ENCODE assay signal across 20 cellular contexts in the genomic region with DNA sequence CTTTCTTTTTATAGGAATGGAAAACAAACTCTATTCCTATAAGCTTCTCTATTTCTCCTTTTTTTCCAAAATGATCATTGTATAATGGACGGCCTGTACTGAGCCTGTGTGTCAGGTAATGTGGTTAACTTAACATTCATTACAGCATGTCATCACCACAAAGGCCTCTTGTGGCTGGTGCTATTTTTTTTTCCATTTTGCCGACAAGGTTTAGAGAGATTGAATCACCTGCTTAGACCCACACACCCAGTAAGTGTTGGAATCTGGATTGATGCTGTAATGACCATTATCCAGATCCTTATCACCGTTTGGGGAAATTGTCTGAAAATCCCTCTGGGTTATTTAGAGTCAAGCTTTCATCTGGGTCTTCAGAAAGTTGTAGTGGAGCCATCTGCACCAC. TPM values are rescaled to one million over a fixed set of nuclear protein-coding genes. Genes with fewer than 3 reads are reported as not detected.
DNase-seq lines count a peak whose midpoint lies in the region; ATAC-seq and FAIRE-seq lines count a peak whose summit lies in the region.
"Had no signal": no experiment of that assay in that cellular context is flagged by ENCODE, and none has a peak within 500 bp of the region (broad histone marks: within the 10 kb centered on the region; RNA-seq: fewer than 3 reads in every experiment).

No MANE protein-coding gene starts in this region.

- no peaks in the 10 kb centered on the region for H3K27me3 Mint-ChIP-seq in activated T-cell treated with anti-CD3 and anti-CD28 coated beads, Interleukin-2, amount 50 U/mL, for 72 hours (ENCODE audit: low read depth)

- H3K4me3 Mint-ChIP-seq in activated T-cell treated with anti-CD3 and anti-CD28 coated beads, Interleukin-2, amount 50 U/mL, for 72 hours, result no peak overlapping the region
- H3K4me3 Mint-ChIP-seq: CD14-positive monocyte; CD4-positive, alpha-beta memory T cell; HFFc6 had no signal

- H3K27ac Mint-ChIP-seq in activated T-cell treated with anti-CD3 and anti-CD28 coated beads, Interleukin-2, amount 50 U/mL, for 72 hours, result peak overlapping the region; percentile 13
- H3K27ac Mint-ChIP-seq: CD14-positive monocyte; CD4-positive, alpha-beta memory T cell; HFFc6 had no signal

- H3K9me3 Mint-ChIP-seq in activated T-cell treated with anti-CD3 and anti-CD28 coated beads, Interleukin-2, amount 50 U/mL, for 72 hours, result peaks cover 7 to 11% of the 10 kb centered on the region in 2 donors

- peaks cover 5 to 8% of the 10 kb centered on the region in 2 donors for H3K36me3 Mint-ChIP-seq in activated T-cell treated with anti-CD3 and anti-CD28 coated beads, Interleukin-2, amount 50 U/mL, for 72 hours (ENCODE audit: insufficient read depth in 2 of 2)
- H3K36me3 Mint-ChIP-seq: CD14-positive monocyte; CD4-positive, alpha-beta memory T cell had no signal

- no peak for DNase-seq in activated T-cell treated with anti-CD3 and anti-CD28 coated beads, Interleukin-2, amount 50 U/mL, for 72 hours
- no peak for DNase-seq in activated T-cell treated with anti-CD3 and anti-CD28 coated beads, Interleukin-2, amount 50 U/mL, for 48 hours
- DNase-seq in SW480 (ENCODE audit: low spot score) (peak; percentile 64), renal cortical epithelial cell (ENCODE audit: low read depth) (peak; percentile 21), urothelium cell line (ENCODE audit: low spot score) (peak; percentile 7), NCI-H1930 (lab: John Stamatoyannopoulos, UW) (no peak)
- DNase-seq: CD4-positive, alpha-beta memory T cell; DMS153; DMS79; GDM1; GOT3; H7; HFFc6 had no signal

- no peaks in the 10 kb centered on the region for H3K4me1 Mint-ChIP-seq in activated T-cell treated with anti-CD3 and anti-CD28 coated beads, Interleukin-2, amount 50 U/mL, for 72 hours (ENCODE audit: low read depth)
- H3K4me1 Mint-ChIP-seq: CD14-positive monocyte had no signal

- no peak for FAIRE-seq in urothelium cell line (lab: Jason Lieb, UNC)
- FAIRE-seq: GM12892, HTR-8/SVneo had no signal

- no peak for ATAC-seq in activated T-cell treated with anti-CD3 and anti-CD28 coated beads, Interleukin-2, amount 50 U/mL, for 72 hours (replicated peaks in 1 of 2)
- no peak for ATAC-seq in GM18498 (IDR thresholded peaks at IDR 0.05; ENCODE audit: unreplicated experiment)
- ATAC-seq: HCT116 had no signal

RNA-seq across cellular contexts. Expression of gene AKR1B15, which starts 18.5 kb away (rescaled TPM):
- not detected for total RNA-seq in activated T-cell treated with anti-CD3 and anti-CD28 coated beads, Interleukin-2, amount 50 U/mL, for 72 hours
- 0.35 TPM in 1 of 2 replicates, not detected in the other for total RNA-seq in renal cortical epithelial cell
- total RNA-seq: A673; CD4-positive, alpha-beta memory T cell; Daoy; H7; HFFc6 had no signal

RNA-seq across cellular contexts. Expression of gene AKR1B10, which starts 40.0 kb away (rescaled TPM):
- total RNA-seq in activated T-cell treated with anti-CD3 and anti-CD28 coated beads, Interleukin-2, amount 50 U/mL, for 72 hours, result not detected
- 0.10 and 1.7 TPM in 2 replicates for total RNA-seq in renal cortical epithelial cell
- total RNA-seq: CD4-positive, alpha-beta memory T cell; H7 had no signal

Comparison
In these comparisons a context has a peak if more than half of its experiments do, and no peak if none do; other contexts are left out.
1. DNase-seq: peak in SW480 (single experiment), renal cortical epithelial cell (single experiment) and urothelium cell line (single experiment); none in activated T-cell treated with anti-CD3 and anti-CD28 coated beads, Interleukin-2, amount 50 U/mL, for 72 hours (0 of 2), activated T-cell treated with anti-CD3 and anti-CD28 coated beads, Interleukin-2, amount 50 U/mL, for 48 hours (0 of 2) and NCI-H1930 (0 of 2).